9 cellular contexts compared by ENCODE assay signal in genomic region chr17:9566739-9567138, GRCh38. TPM values are rescaled to one million over a fixed set of nuclear protein-coding genes. Genes with fewer than 3 reads are reported as not detected.
"Had no signal": no experiment of that assay in that cellular context is flagged by ENCODE, and none has a peak within 500 bp of the region (broad histone marks: within the 10 kb centered on the region; RNA-seq: fewer than 3 reads in every experiment).

No MANE protein-coding gene starts in this region.

RNA-seq across cellular contexts. Expression of gene CFAP52, which starts 9.7 kb away (rescaled TPM):
- total RNA-seq: activated CD4-positive, alpha-beta memory T cell treated with anti-CD3 and anti-CD28 coated beads, Interleukin-2, amount 10 ng/mL, durations not matched to agents 7 days and 5 days; activated CD4-positive, alpha-beta T cell treated with anti-CD3 and anti-CD28 coated beads, Interleukin-2, amount 10 ng/mL, durations not matched to agents 7 days and 5 days; astrocyte; bronchial epithelial cell; cardiac septum; chondrocyte; dermis blood vessel endothelial cell; epithelial cell of proximal tubule; esophagus mucosa had no signal
